17 cellular contexts compared by ENCODE assay signal in genomic region chr2:132621131-132621875, GRCh38. TPM values are rescaled to one million over a fixed set of nuclear protein-coding genes. Genes with fewer than 3 reads are reported as not detected.
DNase-seq lines count a peak whose midpoint lies in the region; ATAC-seq, FAIRE-seq and TF ChIP-seq lines count a peak whose summit lies in the region.
"Had no signal": no experiment of that assay in that cellular context is flagged by ENCODE, and none has a peak within 500 bp of the region (broad histone marks: within the 10 kb centered on the region; RNA-seq: fewer than 3 reads in every experiment).

No MANE protein-coding gene starts in this region.

- H3K27me3 ChIP-seq in breast epithelium, result no peaks in the 10 kb centered on the region
- H3K27me3 ChIP-seq in hepatocyte, result no peaks in the 10 kb centered on the region
- no peaks in the 10 kb centered on the region for H3K27me3 ChIP-seq in small intestine (ENCODE audit: control insufficient read depth in 2 of 2, insufficient read depth in 2 of 2, low read length in 2 of 2)
- H3K27me3 ChIP-seq: neural progenitor cell, tibial nerve had no signal

- no peaks in the 10 kb centered on the region for H3K9me2 ChIP-seq in hepatocyte (replicated peaks; ENCODE audit: insufficient read depth)

- no peak overlapping the region for H3K4me2 ChIP-seq in hepatocyte
- H3K4me2 ChIP-seq: neural progenitor cell had no signal

- peaks cover 36% of the 10 kb centered on the region for H3K4me1 Mint-ChIP-seq in MCF 10A (ENCODE audit: insufficient read depth, unreplicated experiment)
- H3K4me1 Mint-ChIP-seq in T-helper 2 cell treated with Interferon-gamma antibody and Interleukin-4, amounts not matched to agents 5 μg/mL and 100 μg/mL, for 36 hours (ENCODE audit: low read depth), result no peaks in the 10 kb centered on the region

- no peak for FAIRE-seq in small intestine (lab: Jason Lieb, UNC)

- TF ChIP-seq POLR2A in breast epithelium (IDR thresholded peaks at IDR 0.05), result no peak

- no peak overlapping the region for H3K4me3 Mint-ChIP-seq in MCF 10A (ENCODE audit: unreplicated experiment)
- H3K4me3 Mint-ChIP-seq in T-helper 2 cell treated with Interferon-gamma antibody and Interleukin-4, amounts not matched to agents 5 μg/mL and 100 μg/mL, for 36 hours, result no peak overlapping the region
- H3K4me3 Mint-ChIP-seq: neural progenitor cell had no signal

- H3K36me3 Mint-ChIP-seq in MCF 10A (ENCODE audit: insufficient read depth, unreplicated experiment), result no peaks in the 10 kb centered on the region
- no peaks in the 10 kb centered on the region for H3K36me3 Mint-ChIP-seq in T-helper 2 cell treated with Interferon-gamma antibody and Interleukin-4, amounts not matched to agents 5 μg/mL and 100 μg/mL, for 36 hours (ENCODE audit: low read depth)
- H3K36me3 Mint-ChIP-seq: neural progenitor cell had no signal

- no peak overlapping the region for H2AFZ ChIP-seq in hepatocyte
- H2AFZ ChIP-seq: GM23248, neural progenitor cell had no signal

- TF ChIP-seq CTCF in MCF 10A (IDR thresholded peaks at IDR 0.05; ENCODE audit: unreplicated experiment) (no peak), breast epithelium (IDR thresholded peaks at IDR 0.05) (no peak), hepatocyte (IDR thresholded peaks at IDR 0.05; ENCODE audit: poor library complexity) (no peak)

- ATAC-seq in GM19452 (IDR thresholded peaks at IDR 0.05; ENCODE audit: unreplicated experiment), result no peak
- no peak for ATAC-seq in GM18858 (IDR thresholded peaks at IDR 0.05; ENCODE audit: unreplicated experiment)

- H3K27me3 Mint-ChIP-seq in MCF 10A (ENCODE audit: insufficient read depth, unreplicated experiment), result no peaks in the 10 kb centered on the region
- no peaks in the 10 kb centered on the region for H3K27me3 Mint-ChIP-seq in T-helper 2 cell treated with Interferon-gamma antibody and Interleukin-4, amounts not matched to agents 5 μg/mL and 100 μg/mL, for 36 hours (ENCODE audit: low read depth)

- no TSS peak for BruUV-seq in MCF 10A (replicated peaks; lab: Mats Ljungman, UMichigan)

- DNase-seq in MCF 10A (ENCODE audit: unreplicated experiment), result no peak
- DNase-seq in breast epithelium (ENCODE audit: low spot score in 2 of 2), result no peak
- DNase-seq in NCI-H510A treated with DMSO at 0.1 percent for 48 hours (lab: John Stamatoyannopoulos, UW), result peak; percentile 72
- peak; percentile 32 for DNase-seq in hepatocyte (ENCODE audit: low spot score)
- DNase-seq in small intestine, result peak; percentile 53
- no peak for DNase-seq in T-helper 2 cell treated with Interferon-gamma antibody and Interleukin-4, amounts not matched to agents 5 μg/mL and 100 μg/mL, for 36 hours (ENCODE audit: low spot score)
- DNase-seq: activated CD4-positive, alpha-beta T cell treated with anti-CD3 and anti-CD28 coated beads, Interleukin-2, amount 50 U/mL, for 1 hour; DND-41; GM23248; NCI-H1930; NK-92 treated with Interleukin-12 subunit alpha and Interleukin-12 subunit beta, amount 100 ng/mL, for 24 hours; retina; stimulated activated naive CD4-positive, alpha-beta T cell had no signal

- CTCF ChIA-PET in MCF 10A (lab: Yijun Ruan, JAX), result interaction anchor here (0.6 kb wide), 1 partner anchor 77 kb away, joined by 3 read pairs; no protein-coding TSS in a partner anchor

- no peaks in the 10 kb centered on the region for H3K9me3 ChIP-seq in breast epithelium
- no peaks in the 10 kb centered on the region for H3K9me3 ChIP-seq in hepatocyte (ENCODE audit: low read depth)
- no peaks in the 10 kb centered on the region for H3K9me3 ChIP-seq in small intestine (ENCODE audit: control insufficient read depth, low read depth)
- H3K9me3 ChIP-seq: tibial nerve had no signal

- H3K4me3 ChIP-seq in breast epithelium (no peak overlapping the region), hepatocyte (no peak overlapping the region), small intestine (ENCODE audit: low read depth in 1 of 2, low read length in 2 of 2) (no peak overlapping the region)
- H3K4me3 ChIP-seq: GM23248, neural progenitor cell, tibial nerve had no signal

- H3K36me3 ChIP-seq in breast epithelium, result no peaks in the 10 kb centered on the region
- no peaks in the 10 kb centered on the region for H3K36me3 ChIP-seq in hepatocyte (replicated peaks; ENCODE audit: insufficient read depth, low read depth)
- no peaks in the 10 kb centered on the region for H3K36me3 ChIP-seq in small intestine (ENCODE audit: control insufficient read depth in 2 of 2, insufficient read depth in 2 of 2, low read length in 2 of 2)
- H3K36me3 ChIP-seq: neural progenitor cell, tibial nerve had no signal

- POLR2A ChIA-PET in MCF 10A (lab: Yijun Ruan, JAX), result no interaction called here

- H3K27ac Mint-ChIP-seq in MCF 10A (ENCODE audit: low read depth, unreplicated experiment), result peak overlapping the region; percentile 27
- H3K27ac Mint-ChIP-seq in T-helper 2 cell treated with Interferon-gamma antibody and Interleukin-4, amounts not matched to agents 5 μg/mL and 100 μg/mL, for 36 hours, result no peak overlapping the region

- peaks cover 3% of the 10 kb centered on the region for H3K79me2 ChIP-seq in hepatocyte

- 75% methylated on average over 8 of the region's 8 CpGs for WGBS in hepatocyte (ENCODE audit: low lambda C conversion rate, missing lambda C conversion rate)
- 30 to 63% (median 40%) methylated on average over 8 of the region's 8 CpGs for WGBS in small intestine, 3 donors

- intact Hi-C loops in MCF 10A (cut with micrococcal nuclease) (no loop called here), breast epithelium (cut with DNase I; ENCODE audit: low total_unique reads) (no loop called here)

- H3K27ac ChIP-seq in breast epithelium, result no peak overlapping the region
- no peak overlapping the region for H3K27ac ChIP-seq in hepatocyte
- H3K27ac ChIP-seq in small intestine (ENCODE audit: low read depth in 1 of 2, low read length in 1 of 2), result no peak overlapping the region
- H3K27ac ChIP-seq: GM23248, neural progenitor cell, tibial nerve had no signal

- H4K20me1 ChIP-seq in hepatocyte (ENCODE audit: insufficient read depth, poor library complexity, severe bottlenecking), result no peaks in the 10 kb centered on the region

- no peaks in the 10 kb centered on the region for H3K9me3 Mint-ChIP-seq in MCF 10A (ENCODE audit: unreplicated experiment)
- H3K9me3 Mint-ChIP-seq in T-helper 2 cell treated with Interferon-gamma antibody and Interleukin-4, amounts not matched to agents 5 μg/mL and 100 μg/mL, for 36 hours, result no peaks in the 10 kb centered on the region

- H3K4me1 ChIP-seq in breast epithelium (no peaks in the 10 kb centered on the region), hepatocyte (ENCODE audit: insufficient read depth) (no peaks in the 10 kb centered on the region), small intestine (ENCODE audit: control insufficient read depth in 2 of 2, insufficient read depth in 1 of 2, low read depth in 1 of 2, low read length in 1 of 2) (no peaks in the 10 kb centered on the region)
- H3K4me1 ChIP-seq: neural progenitor cell, tibial nerve had no signal

RNA-seq across cellular contexts. Expression of gene LYPD1, which starts 48.7 kb away (rescaled TPM):
- total RNA-seq in MCF 10A (2022) (not detected in 2 replicates), breast epithelium (1 to 10 TPM in 1 of 3 donors, under 1 TPM in 1, not detected in 1; 0.48 to 1.9 TPM), hepatocyte (23.1 and 25.1 TPM in 2 replicates)
- polyA plus RNA-seq in hepatocyte (17.4 and 20.2 TPM in 2 replicates), small intestine (under 1 TPM in 1 of 3 donors, not detected in 2; 0.87 TPM)

Comparison
In these comparisons a context has a peak if more than half of its experiments do, and no peak if none do; other contexts are left out.
1. DNase-seq: peak in NCI-H510A treated with DMSO at 0.1 percent for 48 hours (single experiment), hepatocyte (single experiment) and small intestine (single experiment); none in MCF 10A (single experiment), breast epithelium (0 of 2) and T-helper 2 cell treated with Interferon-gamma antibody and Interleukin-4, amounts not matched to agents 5 μg/mL and 100 μg/mL, for 36 hours (single experiment).